2 cellular contexts compared by ENCODE assay signal in genomic region chr7:93889261-93889660, GRCh38.
TF ChIP-seq lines count a peak whose summit lies in the region.

No MANE protein-coding gene starts in this region.

TF ChIP-seq in SK-N-SH, 30 proteins besides CTCF, POLR2A, EP300 and RAD21 (continued from another document):
- no peak for TF ChIP-seq MAX (IDR thresholded peaks at IDR 0.05; ENCODE audit: low read depth)
- peak; percentile 67 for TF ChIP-seq JUND (IDR thresholded peaks at IDR 0.05)
- TF ChIP-seq TCF12 (IDR thresholded peaks at IDR 0.05), result peak; percentile 50
- peak; percentile 29; the same call in 1 of the 2 replicates for TF ChIP-seq NFIC (IDR thresholded peaks at IDR 0.05; ENCODE audit: borderline replicate concordance)
- TF ChIP-seq FOSL2 (IDR thresholded peaks at IDR 0.05; ENCODE audit: borderline replicate concordance, low read depth), result peak; percentile 66
- peak; percentile 61 for TF ChIP-seq PBX3 (IDR thresholded peaks at IDR 0.05)

TF ChIP-seq in SK-N-SH treated with all-trans-retinoic acid at 6 μM for 48 hours, 23 proteins besides CTCF, POLR2A, EP300 and RAD21 (continued from another document):
- TF ChIP-seq CREB5 (CRISPR knock-in tag; IDR thresholded peaks at IDR 0.05; ENCODE audit: low read depth) (no peak), TOX (CRISPR knock-in tag; IDR thresholded peaks at IDR 0.05; ENCODE audit: borderline replicate concordance) (no peak), BACH2 (CRISPR knock-in tag; IDR thresholded peaks at IDR 0.05; ENCODE audit: borderline replicate concordance) (no peak), ISL1 (CRISPR knock-in tag; IDR thresholded peaks at IDR 0.05) (no peak), RARB (CRISPR knock-in tag; IDR thresholded peaks at IDR 0.05) (no peak), ZC3H10 (CRISPR knock-in tag; IDR thresholded peaks at IDR 0.05) (no peak), ESRRG (CRISPR knock-in tag; IDR thresholded peaks at IDR 0.05) (no peak), CSRNP3 (CRISPR knock-in tag; IDR thresholded peaks at IDR 0.05) (no peak), POU6F1 (CRISPR knock-in tag; IDR thresholded peaks at IDR 0.05; ENCODE audit: borderline replicate concordance, low read depth) (no peak), ZNF8 (CRISPR knock-in tag; IDR thresholded peaks at IDR 0.05) (no peak), ZNF70 (CRISPR knock-in tag; IDR thresholded peaks at IDR 0.05) (no peak)
TF ChIP-seq in SK-N-SH treated with all-trans-retinoic acid at 6 μM for 48 hours: peak in this region for 0.
